Comparison of ENCODE assay signal across 1 cellular context in genomic region chr4:2244947-2245786, GRCh38.
TF ChIP-seq lines count a peak whose summit lies in the region.

No MANE protein-coding gene starts in this region.

TF ChIP-seq in HepG2, 621 proteins besides CTCF, POLR2A, EP300 and RAD21 (continued from another document and continues in another):
- TF ChIP-seq ARID5B (CRISPR knock-in tag; IDR thresholded peaks at IDR 0.05) (peak; percentile 61), TCF7L2 (IDR thresholded peaks at IDR 0.05; ENCODE audit: low read depth, low read length) (no peak), ZKSCAN5 (CRISPR knock-in tag; IDR thresholded peaks at IDR 0.05) (0 out of 2 replicates have a peak, but pooled peaks have one; percentile 22), TCF7 (IDR thresholded peaks at IDR 0.05; ENCODE audit: low read depth) (peak; percentile 58; the same call in 1 of the 2 replicates), SP140L (CRISPR knock-in tag; IDR thresholded peaks at IDR 0.05; ENCODE audit: borderline replicate concordance) (no peak), TBX2 (CRISPR knock-in tag; IDR thresholded peaks at IDR 0.05; ENCODE audit: borderline replicate concordance) (peak; percentile 66; the same call in 1 of the 2 replicates), SMAD3 (CRISPR knock-in tag; IDR thresholded peaks at IDR 0.05) (no peak), TCF12 (IDR thresholded peaks at IDR 0.05) (no peak), TCF12 (CRISPR knock-in tag; IDR thresholded peaks at IDR 0.05) (no peak), KDM5B (CRISPR knock-in tag; IDR thresholded peaks at IDR 0.05; ENCODE audit: borderline replicate concordance) (no peak), EED (CRISPR knock-in tag; IDR thresholded peaks at IDR 0.05) (no peak), MYC (CRISPR knock-in tag; IDR thresholded peaks at IDR 0.05; ENCODE audit: borderline replicate concordance) (peak; percentile 56; the same call in 1 of the 2 replicates), ZBTB8A (CRISPR knock-in tag; IDR thresholded peaks at IDR 0.05; ENCODE audit: borderline replicate concordance, low read depth) (no peak), HNF4A (CRISPR knock-in tag; IDR thresholded peaks at IDR 0.05) (0 out of 2 replicates have a peak, but pooled peaks have one; percentile 34), FOXM1 (CRISPR knock-in tag; IDR thresholded peaks at IDR 0.05) (no peak), SOX5 (CRISPR knock-in tag; IDR thresholded peaks at IDR 0.05; ENCODE audit: borderline replicate concordance) (peak; percentile 74), GATAD2A (CRISPR knock-in tag; IDR thresholded peaks at IDR 0.05) (peak; percentile 59), GATA4 (IDR thresholded peaks at IDR 0.05; ENCODE audit: borderline replicate concordance, low read depth) (no peak), ELF4 (CRISPR knock-in tag; IDR thresholded peaks at IDR 0.05; ENCODE audit: borderline replicate concordance) (no peak), RARA (CRISPR knock-in tag; IDR thresholded peaks at IDR 0.05) (peak; percentile 89), ARID4A (CRISPR knock-in tag; IDR thresholded peaks at IDR 0.05; ENCODE audit: borderline replicate concordance) (peak; percentile 33; the same call in 1 of the 2 replicates), KAT2B (IDR thresholded peaks at IDR 0.05; ENCODE audit: borderline replicate concordance, low read depth, low read length) (no peak), ZNF709 (CRISPR knock-in tag; IDR thresholded peaks at IDR 0.05) (no peak), SYNCRIP (IDR thresholded peaks at IDR 0.05; ENCODE audit: insufficient read depth, low read depth, low read length) (no peak), FOXP1 (IDR thresholded peaks at IDR 0.05) (no peak), FOXP1 (CRISPR knock-in tag; IDR thresholded peaks at IDR 0.05) (0 out of 2 replicates have a peak, but pooled peaks have one; percentile 34), SOX13 (IDR thresholded peaks at IDR 0.05) (no peak), SOX13 (CRISPR knock-in tag; conservative IDR thresholded peaks at IDR 0.05 in 1 of 2, IDR thresholded peaks at IDR 0.05 in 1 of 2) (peak in 1 of 2 experiments; percentile 51; a peak in 2 of 4 replicates), SALL1 (CRISPR knock-in tag; IDR thresholded peaks at IDR 0.05) (peak; percentile 32; the same call in 1 of the 2 replicates), RXRA (CRISPR knock-in tag; IDR thresholded peaks at IDR 0.05) (peak; percentile 71; the same call in 1 of the 2 replicates), SAP130 (CRISPR knock-in tag; IDR thresholded peaks at IDR 0.05; ENCODE audit: low read depth) (peak; percentile 76), MED1 (CRISPR knock-in tag; IDR thresholded peaks at IDR 0.05) (no peak), TEAD3 (CRISPR knock-in tag; optimal IDR thresholded peaks at IDR 0.05; ENCODE audit: borderline replicate concordance) (no peak), FOXA3 (CRISPR knock-in tag; IDR thresholded peaks at IDR 0.05) (peak; percentile 45; the same call in 1 of the 2 replicates), RXRB (CRISPR knock-in tag; IDR thresholded peaks at IDR 0.05; ENCODE audit: borderline replicate concordance) (0 out of 2 replicates have a peak, but pooled peaks have one; percentile 34)
- TF ChIP-seq, protein P1, sequence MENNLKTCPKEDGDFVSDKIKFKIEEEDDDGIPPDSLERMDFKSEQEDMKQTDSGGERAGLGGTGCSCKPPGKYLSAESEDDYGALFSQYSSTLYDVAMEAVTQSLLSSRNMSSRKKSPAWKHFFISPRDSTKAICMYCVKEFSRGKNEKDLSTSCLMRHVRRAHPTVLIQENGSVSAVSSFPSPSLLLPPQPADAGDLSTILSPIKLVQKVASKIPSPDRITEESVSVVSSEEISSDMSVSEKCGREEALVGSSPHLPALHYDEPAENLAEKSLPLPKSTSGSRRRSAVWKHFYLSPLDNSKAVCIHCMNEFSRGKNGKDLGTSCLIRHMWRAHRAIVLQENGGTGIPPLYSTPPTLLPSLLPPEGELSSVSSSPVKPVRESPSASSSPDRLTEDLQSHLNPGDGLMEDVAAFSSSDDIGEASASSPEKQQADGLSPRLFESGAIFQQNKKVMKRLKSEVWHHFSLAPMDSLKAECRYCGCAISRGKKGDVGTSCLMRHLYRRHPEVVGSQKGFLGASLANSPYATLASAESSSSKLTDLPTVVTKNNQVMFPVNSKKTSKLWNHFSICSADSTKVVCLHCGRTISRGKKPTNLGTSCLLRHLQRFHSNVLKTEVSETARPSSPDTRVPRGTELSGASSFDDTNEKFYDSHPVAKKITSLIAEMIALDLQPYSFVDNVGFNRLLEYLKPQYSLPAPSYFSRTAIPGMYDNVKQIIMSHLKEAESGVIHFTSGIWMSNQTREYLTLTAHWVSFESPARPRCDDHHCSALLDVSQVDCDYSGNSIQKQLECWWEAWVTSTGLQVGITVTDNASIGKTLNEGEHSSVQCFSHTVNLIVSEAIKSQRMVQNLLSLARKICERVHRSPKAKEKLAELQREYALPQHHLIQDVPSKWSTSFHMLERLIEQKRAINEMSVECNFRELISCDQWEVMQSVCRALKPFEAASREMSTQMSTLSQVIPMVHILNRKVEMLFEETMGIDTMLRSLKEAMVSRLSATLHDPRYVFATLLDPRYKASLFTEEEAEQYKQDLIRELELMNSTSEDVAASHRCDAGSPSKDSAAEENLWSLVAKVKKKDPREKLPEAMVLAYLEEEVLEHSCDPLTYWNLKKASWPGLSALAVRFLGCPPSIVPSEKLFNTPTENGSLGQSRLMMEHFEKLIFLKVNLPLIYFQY (CRISPR knock-in tag; IDR thresholded peaks at IDR 0.05; ENCODE audit: borderline replicate concordance): peak; percentile 85; the same call in 1 of the 2 replicates
- TF ChIP-seq, protein P2, sequence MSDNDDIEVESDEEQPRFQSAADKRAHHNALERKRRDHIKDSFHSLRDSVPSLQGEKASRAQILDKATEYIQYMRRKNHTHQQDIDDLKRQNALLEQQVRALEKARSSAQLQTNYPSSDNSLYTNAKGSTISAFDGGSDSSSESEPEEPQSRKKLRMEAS (IDR thresholded peaks at IDR 0.05): peak; percentile 78
- TF ChIP-seq, protein P3, sequence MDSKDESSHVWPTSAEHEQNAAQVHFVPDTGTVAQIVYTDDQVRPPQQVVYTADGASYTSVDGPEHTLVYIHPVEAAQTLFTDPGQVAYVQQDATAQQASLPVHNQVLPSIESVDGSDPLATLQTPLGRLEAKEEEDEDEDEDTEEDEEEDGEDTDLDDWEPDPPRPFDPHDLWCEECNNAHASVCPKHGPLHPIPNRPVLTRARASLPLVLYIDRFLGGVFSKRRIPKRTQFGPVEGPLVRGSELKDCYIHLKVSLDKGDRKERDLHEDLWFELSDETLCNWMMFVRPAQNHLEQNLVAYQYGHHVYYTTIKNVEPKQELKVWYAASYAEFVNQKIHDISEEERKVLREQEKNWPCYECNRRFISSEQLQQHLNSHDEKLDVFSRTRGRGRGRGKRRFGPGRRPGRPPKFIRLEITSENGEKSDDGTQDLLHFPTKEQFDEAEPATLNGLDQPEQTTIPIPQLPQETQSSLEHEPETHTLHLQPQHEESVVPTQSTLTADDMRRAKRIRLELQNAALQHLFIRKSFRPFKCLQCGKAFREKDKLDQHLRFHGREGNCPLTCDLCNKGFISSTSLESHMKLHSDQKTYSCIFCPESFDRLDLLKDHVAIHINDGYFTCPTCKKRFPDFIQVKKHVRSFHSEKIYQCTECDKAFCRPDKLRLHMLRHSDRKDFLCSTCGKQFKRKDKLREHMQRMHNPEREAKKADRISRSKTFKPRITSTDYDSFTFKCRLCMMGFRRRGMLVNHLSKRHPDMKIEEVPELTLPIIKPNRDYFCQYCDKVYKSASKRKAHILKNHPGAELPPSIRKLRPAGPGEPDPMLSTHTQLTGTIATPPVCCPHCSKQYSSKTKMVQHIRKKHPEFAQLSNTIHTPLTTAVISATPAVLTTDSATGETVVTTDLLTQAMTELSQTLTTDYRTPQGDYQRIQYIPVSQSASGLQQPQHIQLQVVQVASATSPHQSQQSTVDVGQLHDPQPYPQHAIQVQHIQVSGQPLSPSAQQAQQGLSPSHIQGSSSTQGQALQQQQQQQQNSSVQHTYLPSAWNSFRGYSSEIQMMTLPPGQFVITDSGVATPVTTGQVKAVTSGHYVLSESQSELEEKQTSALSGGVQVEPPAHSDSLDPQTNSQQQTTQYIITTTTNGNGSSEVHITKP (CRISPR knock-in tag; IDR thresholded peaks at IDR 0.05; ENCODE audit: low read depth): 0 out of 2 replicates have a peak, but pooled peaks have one; percentile 27
- TF ChIP-seq, protein P4, sequence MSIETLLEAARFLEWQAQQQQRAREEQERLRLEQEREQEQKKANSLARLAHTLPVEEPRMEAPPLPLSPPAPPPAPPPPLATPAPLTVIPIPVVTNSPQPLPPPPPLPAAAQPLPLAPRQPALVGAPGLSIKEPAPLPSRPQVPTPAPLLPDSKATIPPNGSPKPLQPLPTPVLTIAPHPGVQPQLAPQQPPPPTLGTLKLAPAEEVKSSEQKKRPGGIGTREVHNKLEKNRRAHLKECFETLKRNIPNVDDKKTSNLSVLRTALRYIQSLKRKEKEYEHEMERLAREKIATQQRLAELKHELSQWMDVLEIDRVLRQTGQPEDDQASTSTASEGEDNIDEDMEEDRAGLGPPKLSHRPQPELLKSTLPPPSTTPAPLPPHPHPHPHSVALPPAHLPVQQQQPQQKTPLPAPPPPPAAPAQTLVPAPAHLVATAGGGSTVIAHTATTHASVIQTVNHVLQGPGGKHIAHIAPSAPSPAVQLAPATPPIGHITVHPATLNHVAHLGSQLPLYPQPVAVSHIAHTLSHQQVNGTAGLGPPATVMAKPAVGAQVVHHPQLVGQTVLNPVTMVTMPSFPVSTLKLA (IDR thresholded peaks at IDR 0.05): 0 out of 2 replicates have a peak, but pooled peaks have one; percentile 28
- TF ChIP-seq, protein P5, sequence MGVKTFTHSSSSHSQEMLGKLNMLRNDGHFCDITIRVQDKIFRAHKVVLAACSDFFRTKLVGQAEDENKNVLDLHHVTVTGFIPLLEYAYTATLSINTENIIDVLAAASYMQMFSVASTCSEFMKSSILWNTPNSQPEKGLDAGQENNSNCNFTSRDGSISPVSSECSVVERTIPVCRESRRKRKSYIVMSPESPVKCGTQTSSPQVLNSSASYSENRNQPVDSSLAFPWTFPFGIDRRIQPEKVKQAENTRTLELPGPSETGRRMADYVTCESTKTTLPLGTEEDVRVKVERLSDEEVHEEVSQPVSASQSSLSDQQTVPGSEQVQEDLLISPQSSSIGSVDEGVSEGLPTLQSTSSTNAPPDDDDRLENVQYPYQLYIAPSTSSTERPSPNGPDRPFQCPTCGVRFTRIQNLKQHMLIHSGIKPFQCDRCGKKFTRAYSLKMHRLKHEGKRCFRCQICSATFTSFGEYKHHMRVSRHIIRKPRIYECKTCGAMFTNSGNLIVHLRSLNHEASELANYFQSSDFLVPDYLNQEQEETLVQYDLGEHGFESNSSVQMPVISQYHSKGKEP (CRISPR knock-in tag; IDR thresholded peaks at IDR 0.05): no peak
- TF ChIP-seq, protein P6, sequence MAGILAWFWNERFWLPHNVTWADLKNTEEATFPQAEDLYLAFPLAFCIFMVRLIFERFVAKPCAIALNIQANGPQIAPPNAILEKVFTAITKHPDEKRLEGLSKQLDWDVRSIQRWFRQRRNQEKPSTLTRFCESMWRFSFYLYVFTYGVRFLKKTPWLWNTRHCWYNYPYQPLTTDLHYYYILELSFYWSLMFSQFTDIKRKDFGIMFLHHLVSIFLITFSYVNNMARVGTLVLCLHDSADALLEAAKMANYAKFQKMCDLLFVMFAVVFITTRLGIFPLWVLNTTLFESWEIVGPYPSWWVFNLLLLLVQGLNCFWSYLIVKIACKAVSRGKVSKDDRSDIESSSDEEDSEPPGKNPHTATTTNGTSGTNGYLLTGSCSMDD (CRISPR knock-in tag; IDR thresholded peaks at IDR 0.05): no peak
